In the genomic region with DNA sequence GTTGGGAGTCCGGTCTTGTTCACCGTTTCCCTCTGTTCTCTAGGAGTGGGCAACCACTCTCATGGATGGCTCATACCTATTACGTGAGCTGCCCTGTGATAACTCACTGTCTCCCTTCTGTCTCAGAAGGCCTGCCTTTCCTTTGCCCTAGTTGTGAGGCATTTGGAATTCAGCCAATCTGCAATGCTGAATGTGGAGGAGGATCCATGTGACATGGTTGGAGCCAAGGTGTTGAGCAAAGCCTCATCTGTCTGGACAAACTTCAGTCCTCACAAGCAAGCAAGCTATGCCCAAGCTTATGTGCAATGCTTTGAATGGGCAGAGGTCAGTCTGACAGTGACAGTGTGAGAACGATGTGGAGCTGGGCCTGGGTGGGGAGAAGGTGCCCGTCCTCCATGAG, we compare ENCODE assay signal across 20 cellular contexts. TPM values are rescaled to one million over a fixed set of nuclear protein-coding genes. Genes with fewer than 3 reads are reported as not detected.
A peak's percentile ranks its signal among the peaks of the same experiment; 100 is the strongest.
DNase-seq lines count a peak whose midpoint lies in the region; ATAC-seq, FAIRE-seq and TF ChIP-seq lines count a peak whose summit lies in the region.
"Had no signal": no experiment of that assay in that cellular context is flagged by ENCODE, and none has a peak within 500 bp of the region (broad histone marks: within the 10 kb centered on the region; RNA-seq: fewer than 3 reads in every experiment).

No MANE protein-coding gene starts in this region.

- H3K27ac Mint-ChIP-seq in T-helper 2 cell treated with Interferon-gamma antibody and Interleukin-4, amounts not matched to agents 5 μg/mL and 100 μg/mL, for 36 hours, result no peak overlapping the region
- H3K27ac Mint-ChIP-seq in activated CD8-positive, alpha-beta T cell treated with anti-CD3 and anti-CD28 coated beads, Interleukin-2, amount 10 ng/mL, durations not matched to agents 7 days and 5 days, result no peak overlapping the region
- H3K27ac Mint-ChIP-seq: progenitor cell of endocrine pancreas; stimulated activated naive CD8-positive, alpha-beta T cell treated with anti-CD3 and anti-CD28 coated beads, Interleukin-15, amount 100 ng/mL, for 72 hours had no signal

- POLR2A ChIA-PET in A549 (lab: Yijun Ruan, JAX), result no interaction called here
- POLR2A ChIA-PET in activated CD8-positive, alpha-beta T cell treated with anti-CD3 and anti-CD28 coated beads, Interleukin-2, amount 10 ng/mL, durations not matched to agents 7 days and 5 days (lab: Charles Lee), result no interaction called here

- CTCF ChIA-PET in A549 (lab: Yijun Ruan, JAX), result interaction anchor here (0.9 kb wide), 1 partner anchor 15 kb away, joined by 3 read pairs; no protein-coding TSS in a partner anchor
- CTCF ChIA-PET in activated CD8-positive, alpha-beta T cell treated with anti-CD3 and anti-CD28 coated beads, Interleukin-2, amount 10 ng/mL, durations not matched to agents 7 days and 5 days (lab: Charles Lee), result interaction anchor here (1.2 kb wide), 1 partner anchor 33 kb away, joined by 4 read pairs; no protein-coding TSS in a partner anchor

- ATAC-seq in A549, result peak; percentile 61 to 74; a peak in 5 of 6 replicates
- ATAC-seq in activated CD8-positive, alpha-beta T cell treated with anti-CD3 and anti-CD28 coated beads, Interleukin-2, amount 10 ng/mL, durations not matched to agents 7 days and 5 days, result no peak
- ATAC-seq: left lung; stimulated activated naive CD8-positive, alpha-beta T cell treated with anti-CD3 and anti-CD28 coated beads, Interleukin-15, amount 100 ng/mL, for 72 hours had no signal

- no peak for TF ChIP-seq CTCF in A549 (IDR thresholded peaks at IDR 0.05)

- FAIRE-seq in A549 (lab: Jason Lieb, UNC), result no peak
- FAIRE-seq: GM12892 had no signal

- H3K27me3 Mint-ChIP-seq in T-helper 2 cell treated with Interferon-gamma antibody and Interleukin-4, amounts not matched to agents 5 μg/mL and 100 μg/mL, for 36 hours (ENCODE audit: low read depth), result no peaks in the 10 kb centered on the region
- no peaks in the 10 kb centered on the region for H3K27me3 Mint-ChIP-seq in activated CD8-positive, alpha-beta T cell treated with anti-CD3 and anti-CD28 coated beads, Interleukin-2, amount 10 ng/mL, durations not matched to agents 7 days and 5 days (ENCODE audit: low read depth)
- H3K27me3 Mint-ChIP-seq: progenitor cell of endocrine pancreas; stimulated activated naive CD8-positive, alpha-beta T cell treated with anti-CD3 and anti-CD28 coated beads, Interleukin-15, amount 100 ng/mL, for 72 hours had no signal

- TF ChIP-seq POLR2A in A549 (IDR thresholded peaks at IDR 0.05; ENCODE audit: low read length), result no peak

- no peaks in the 10 kb centered on the region for H3K27me3 ChIP-seq in H7 (ENCODE audit: control insufficient read depth, insufficient read depth, low read length)
- H3K27me3 ChIP-seq: esophagus squamous epithelium, left lung had no signal

- no peak overlapping the region for H3K4me3 Mint-ChIP-seq in T-helper 2 cell treated with Interferon-gamma antibody and Interleukin-4, amounts not matched to agents 5 μg/mL and 100 μg/mL, for 36 hours
- H3K4me3 Mint-ChIP-seq in activated CD8-positive, alpha-beta T cell treated with anti-CD3 and anti-CD28 coated beads, Interleukin-2, amount 10 ng/mL, durations not matched to agents 7 days and 5 days, result no peak overlapping the region
- H3K4me3 Mint-ChIP-seq: stimulated activated naive CD8-positive, alpha-beta T cell treated with anti-CD3 and anti-CD28 coated beads, Interleukin-15, amount 100 ng/mL, for 72 hours had no signal

- peak in 1 of 2 experiments; percentile 31 for DNase-seq in A549 (ENCODE audit: low read depth in 1 of 2, low spot score in 1 of 2)
- peak; percentile 4 for DNase-seq in H7
- peak; percentile 46 for DNase-seq in epithelial cell of prostate (ENCODE audit: low read depth, low spot score)
- peak; percentile 2 for DNase-seq in medulla oblongata (ENCODE audit: extremely low spot score)
- no peak for DNase-seq in T-helper 2 cell treated with Interferon-gamma antibody and Interleukin-4, amounts not matched to agents 5 μg/mL and 100 μg/mL, for 36 hours (ENCODE audit: low spot score)
- DNase-seq in activated CD8-positive, alpha-beta T cell treated with anti-CD3 and anti-CD28 coated beads, Interleukin-2, amount 10 ng/mL, durations not matched to agents 7 days and 5 days, result no peak
- DNase-seq in NCI-H748 (lab: John Stamatoyannopoulos, UW; ENCODE audit: unreplicated experiment), result no peak
- no peak for DNase-seq in G401 (ENCODE audit: low spot score)
- DNase-seq: activated CD8-positive, alpha-beta memory T cell treated with anti-CD3 and anti-CD28 coated beads, Interleukin-2, amount 50 U/mL, for 4 hours; dermis blood vessel endothelial cell; esophagus squamous epithelium; GDM1; GOT3; left lung; NCI-H1417; SIG-M5; stimulated activated naive CD8-positive, alpha-beta T cell treated with anti-CD3 and anti-CD28 coated beads, Interleukin-15, amount 100 ng/mL, for 72 hours had no signal

- H3K4me1 ChIP-seq in A549, result peaks cover 32% of the 10 kb centered on the region

- peaks cover 9% of the 10 kb centered on the region for H3K4me1 Mint-ChIP-seq in T-helper 2 cell treated with Interferon-gamma antibody and Interleukin-4, amounts not matched to agents 5 μg/mL and 100 μg/mL, for 36 hours (ENCODE audit: low read depth)
- H3K4me1 Mint-ChIP-seq in activated CD8-positive, alpha-beta T cell treated with anti-CD3 and anti-CD28 coated beads, Interleukin-2, amount 10 ng/mL, durations not matched to agents 7 days and 5 days (ENCODE audit: low read depth), result peaks cover 23% of the 10 kb centered on the region

- H3K9me3 Mint-ChIP-seq in T-helper 2 cell treated with Interferon-gamma antibody and Interleukin-4, amounts not matched to agents 5 μg/mL and 100 μg/mL, for 36 hours, result no peaks in the 10 kb centered on the region
- H3K9me3 Mint-ChIP-seq in activated CD8-positive, alpha-beta T cell treated with anti-CD3 and anti-CD28 coated beads, Interleukin-2, amount 10 ng/mL, durations not matched to agents 7 days and 5 days (ENCODE audit: insufficient read depth), result no peaks in the 10 kb centered on the region
- H3K9me3 Mint-ChIP-seq: stimulated activated naive CD8-positive, alpha-beta T cell treated with anti-CD3 and anti-CD28 coated beads, Interleukin-15, amount 100 ng/mL, for 72 hours had no signal

- no peak overlapping the region for H3K4me2 ChIP-seq in A549
- H3K4me2 ChIP-seq: KMS-11 had no signal

- no peak for TF ChIP-seq RAD21 in A549 (conservative IDR thresholded peaks at IDR 0.05 in 1 of 2, IDR thresholded peaks at IDR 0.05 in 1 of 2)

- H3K36me3 Mint-ChIP-seq in T-helper 2 cell treated with Interferon-gamma antibody and Interleukin-4, amounts not matched to agents 5 μg/mL and 100 μg/mL, for 36 hours (ENCODE audit: low read depth), result no peaks in the 10 kb centered on the region
- no peaks in the 10 kb centered on the region for H3K36me3 Mint-ChIP-seq in activated CD8-positive, alpha-beta T cell treated with anti-CD3 and anti-CD28 coated beads, Interleukin-2, amount 10 ng/mL, durations not matched to agents 7 days and 5 days (ENCODE audit: low read depth)

- no peak for TF ChIP-seq EP300 in A549 (IDR thresholded peaks at IDR 0.05)

- H3K36me3 ChIP-seq in H7 (replicated peaks; ENCODE audit: control insufficient read depth, insufficient read depth, low read length), result no peaks in the 10 kb centered on the region
- H3K36me3 ChIP-seq: esophagus squamous epithelium, left lung had no signal

- 80% methylated on average over 3 of the region's 5 CpGs for WGBS in A549 (ENCODE audit: missing lambda C conversion rate)

- in situ Hi-C loops in G401 (cut with HindIII; ENCODE audit: low sequenced_read_pairs), result no loop called here

- H3K4me3 ChIP-seq in A549 (no peak overlapping the region), H7 (ENCODE audit: insufficient read depth, low read depth, low read length) (no peak overlapping the region)
- H3K4me3 ChIP-seq: esophagus squamous epithelium, left lung had no signal

- H3K9me3 ChIP-seq in A549, result no peaks in the 10 kb centered on the region
- H3K9me3 ChIP-seq: esophagus squamous epithelium, left lung had no signal

- H3K27ac ChIP-seq in A549 (peak overlapping the region; percentile 35 to 77; a peak in 4 of 6 replicates), epithelial cell of prostate (no peak overlapping the region)
- H3K27ac ChIP-seq: KMS-11, left lung had no signal

TF ChIP-seq in A549, 52 proteins besides CTCF, POLR2A, EP300 and RAD21 (continues in another document):
- no peak for TF ChIP-seq NR3C1 (IDR thresholded peaks at IDR 0.05)
- TF ChIP-seq, protein P1, sequence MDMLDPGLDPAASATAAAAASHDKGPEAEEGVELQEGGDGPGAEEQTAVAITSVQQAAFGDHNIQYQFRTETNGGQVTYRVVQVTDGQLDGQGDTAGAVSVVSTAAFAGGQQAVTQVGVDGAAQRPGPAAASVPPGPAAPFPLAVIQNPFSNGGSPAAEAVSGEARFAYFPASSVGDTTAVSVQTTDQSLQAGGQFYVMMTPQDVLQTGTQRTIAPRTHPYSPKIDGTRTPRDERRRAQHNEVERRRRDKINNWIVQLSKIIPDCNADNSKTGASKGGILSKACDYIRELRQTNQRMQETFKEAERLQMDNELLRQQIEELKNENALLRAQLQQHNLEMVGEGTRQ (IDR thresholded peaks at IDR 0.05), result no peak
- TF ChIP-seq MYC (IDR thresholded peaks at IDR 0.05; ENCODE audit: borderline replicate concordance, low read length), result no peak
- no peak for TF ChIP-seq CBX8 (IDR thresholded peaks at IDR 0.05)
- no peak for TF ChIP-seq RCOR1 (IDR thresholded peaks at IDR 0.05; ENCODE audit: low read depth, low read length)
- no peak for TF ChIP-seq KDM1A (IDR thresholded peaks at IDR 0.05; ENCODE audit: low read depth)
- TF ChIP-seq JUNB (IDR thresholded peaks at IDR 0.05), result no peak
- TF ChIP-seq KDM5A (IDR thresholded peaks at IDR 0.05), result no peak
- TF ChIP-seq, protein P2, sequence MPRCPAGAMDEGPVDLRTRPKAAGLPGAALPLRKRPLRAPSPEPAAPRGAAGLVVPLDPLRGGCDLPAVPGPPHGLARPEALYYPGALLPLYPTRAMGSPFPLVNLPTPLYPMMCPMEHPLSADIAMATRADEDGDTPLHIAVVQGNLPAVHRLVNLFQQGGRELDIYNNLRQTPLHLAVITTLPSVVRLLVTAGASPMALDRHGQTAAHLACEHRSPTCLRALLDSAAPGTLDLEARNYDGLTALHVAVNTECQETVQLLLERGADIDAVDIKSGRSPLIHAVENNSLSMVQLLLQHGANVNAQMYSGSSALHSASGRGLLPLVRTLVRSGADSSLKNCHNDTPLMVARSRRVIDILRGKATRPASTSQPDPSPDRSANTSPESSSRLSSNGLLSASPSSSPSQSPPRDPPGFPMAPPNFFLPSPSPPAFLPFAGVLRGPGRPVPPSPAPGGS (IDR thresholded peaks at IDR 0.05), result no peak

RNA-seq across cellular contexts. Expression of a gene that starts 37.8 kb away (rescaled TPM):
- polyA plus RNA-seq in A549 (2011; rRNA removed) (5.9 and 6.0 TPM in 2 replicates), A549 (2017; fragmentation: RNase III; extraction: RNeasy Plus Mini Kit Qiagen cat#74134 plus additional on column Dnase treatment) (6.6 to 7.6 TPM (median 6.8 TPM) in 3 replicates)
- polyA plus RNA-seq in A549 (2012; cell fraction: cytosol; rRNA removed), result 7.7 and 8.2 TPM in 2 replicates
- polyA plus RNA-seq in A549 (2012; cell fraction: nucleus; rRNA removed), result 16.7 and 21.2 TPM in 2 replicates
- polyA minus RNA-seq in A549 (2011; rRNA and poly(A)+ RNA removed), result 9.4 and 9.5 TPM in 2 replicates
- 1.4 and 2.0 TPM in 2 replicates for total RNA-seq in H7 (2014; rRNA removed; shearing (Covaris generic))
- 10 to 100 TPM; 53.8 to 58.9 TPM for total RNA-seq in activated CD8-positive, alpha-beta T cell treated with anti-CD3 and anti-CD28 coated beads, Interleukin-2, amount 10 ng/mL, durations not matched to agents 7 days and 5 days
- 9.2 and 14.1 TPM in 2 replicates for total RNA-seq in G401 (2014; rRNA removed; shearing (Covaris generic))

Comparison
In these comparisons a context has a peak if more than half of its experiments do, and no peak if none do; other contexts are left out.
1. DNase-seq: peak in H7 (single experiment), epithelial cell of prostate (single experiment) and medulla oblongata (single experiment); none in T-helper 2 cell treated with Interferon-gamma antibody and Interleukin-4, amounts not matched to agents 5 μg/mL and 100 μg/mL, for 36 hours (single experiment), activated CD8-positive, alpha-beta T cell treated with anti-CD3 and anti-CD28 coated beads, Interleukin-2, amount 10 ng/mL, durations not matched to agents 7 days and 5 days (single experiment), NCI-H748 (single experiment) and G401 (single experiment).